In the genomic region with DNA sequence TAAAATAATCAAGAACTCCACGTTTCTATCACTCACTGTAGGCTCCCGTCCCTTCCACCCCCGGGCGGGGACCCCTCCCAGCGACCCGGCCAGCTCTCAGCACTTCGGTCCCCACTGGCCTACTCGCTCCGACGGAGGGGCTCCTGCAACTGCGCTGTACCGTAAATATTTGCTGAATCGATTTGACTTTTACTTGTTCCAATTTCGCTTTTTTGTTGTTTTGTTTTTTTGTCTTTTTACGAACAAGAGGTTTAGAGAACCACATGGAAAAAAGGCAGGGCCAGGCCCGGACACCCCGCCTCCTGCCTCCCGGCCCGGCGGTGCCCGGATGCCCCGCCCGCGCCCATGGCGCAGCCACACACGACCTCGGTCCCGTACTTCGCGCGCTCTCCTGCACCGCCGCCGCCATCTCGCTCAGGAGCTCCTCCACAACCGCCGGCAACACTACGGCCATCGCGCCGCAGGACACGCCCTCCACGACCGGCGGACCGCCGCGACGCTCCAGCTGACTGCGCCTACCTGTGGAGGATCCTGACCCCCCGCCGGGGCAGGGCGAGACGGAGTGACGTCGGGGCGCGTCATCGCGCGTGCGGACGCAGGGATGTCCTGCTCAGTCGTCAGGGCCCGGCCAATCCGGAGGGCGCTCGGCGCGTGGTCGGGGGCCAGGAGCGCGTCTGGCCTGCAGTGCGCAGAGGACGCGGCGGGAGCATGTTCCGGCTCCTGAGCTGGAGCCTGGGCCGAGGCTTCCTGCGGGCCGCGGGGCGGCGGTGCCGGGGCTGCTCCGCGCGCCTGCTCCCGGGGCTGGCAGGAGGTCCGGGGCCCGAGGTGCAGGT, we compare ENCODE assay signal across 1 cellular context.
A peak's percentile ranks its signal among the peaks of the same experiment; 100 is the strongest.
TF ChIP-seq lines count a peak whose summit lies in the region.

A gene with protein sequence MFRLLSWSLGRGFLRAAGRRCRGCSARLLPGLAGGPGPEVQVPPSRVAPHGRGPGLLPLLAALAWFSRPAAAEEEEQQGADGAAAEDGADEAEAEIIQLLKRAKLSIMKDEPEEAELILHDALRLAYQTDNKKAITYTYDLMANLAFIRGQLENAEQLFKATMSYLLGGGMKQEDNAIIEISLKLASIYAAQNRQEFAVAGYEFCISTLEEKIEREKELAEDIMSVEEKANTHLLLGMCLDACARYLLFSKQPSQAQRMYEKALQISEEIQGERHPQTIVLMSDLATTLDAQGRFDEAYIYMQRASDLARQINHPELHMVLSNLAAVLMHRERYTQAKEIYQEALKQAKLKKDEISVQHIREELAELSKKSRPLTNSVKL (plus strand): TSS at position 684 of the 833 bp plus-strand sequence. CDS start 25 bp downstream, at position 709.
A gene with protein sequence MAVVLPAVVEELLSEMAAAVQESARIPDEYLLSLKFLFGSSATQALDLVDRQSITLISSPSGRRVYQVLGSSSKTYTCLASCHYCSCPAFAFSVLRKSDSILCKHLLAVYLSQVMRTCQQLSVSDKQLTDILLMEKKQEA (minus strand): TSS at position 564 of the 833 bp plus-strand sequence. CDS start 110 bp downstream, at position 454.

TF ChIP-seq in HepG2, 621 proteins besides CTCF, POLR2A, EP300 and RAD21 (continued from another document and continues in another):
- TF ChIP-seq, protein P1, sequence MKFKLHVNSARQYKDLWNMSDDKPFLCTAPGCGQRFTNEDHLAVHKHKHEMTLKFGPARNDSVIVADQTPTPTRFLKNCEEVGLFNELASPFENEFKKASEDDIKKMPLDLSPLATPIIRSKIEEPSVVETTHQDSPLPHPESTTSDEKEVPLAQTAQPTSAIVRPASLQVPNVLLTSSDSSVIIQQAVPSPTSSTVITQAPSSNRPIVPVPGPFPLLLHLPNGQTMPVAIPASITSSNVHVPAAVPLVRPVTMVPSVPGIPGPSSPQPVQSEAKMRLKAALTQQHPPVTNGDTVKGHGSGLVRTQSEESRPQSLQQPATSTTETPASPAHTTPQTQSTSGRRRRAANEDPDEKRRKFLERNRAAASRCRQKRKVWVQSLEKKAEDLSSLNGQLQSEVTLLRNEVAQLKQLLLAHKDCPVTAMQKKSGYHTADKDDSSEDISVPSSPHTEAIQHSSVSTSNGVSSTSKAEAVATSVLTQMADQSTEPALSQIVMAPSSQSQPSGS (CRISPR knock-in tag; IDR thresholded peaks at IDR 0.05) = peak; percentile 90
- TF ChIP-seq STAG1 (CRISPR knock-in tag; IDR thresholded peaks at IDR 0.05) (peak; percentile 29), ZNF773 (CRISPR knock-in tag; IDR thresholded peaks at IDR 0.05; ENCODE audit: borderline replicate concordance) (peak; percentile 80; the same call in 1 of the 2 replicates), ATF7 (IDR thresholded peaks at IDR 0.05) (no peak), ATF7 (CRISPR knock-in tag; IDR thresholded peaks at IDR 0.05) (no peak), SMAD3 (CRISPR knock-in tag; IDR thresholded peaks at IDR 0.05) (peak; percentile 68; the same call in 1 of the 2 replicates), ZNF383 (CRISPR knock-in tag; IDR thresholded peaks at IDR 0.05; ENCODE audit: borderline replicate concordance) (no peak), CREM (IDR thresholded peaks at IDR 0.05) (peak; percentile 85), CREM (CRISPR knock-in tag; IDR thresholded peaks at IDR 0.05) (peak; percentile 81), GTF2F1 (IDR thresholded peaks at IDR 0.05; ENCODE audit: low read length) (no peak), ZSCAN20 (CRISPR knock-in tag; IDR thresholded peaks at IDR 0.05; ENCODE audit: borderline replicate concordance) (0 out of 2 replicates have a peak, but pooled peaks have one; percentile 23), MYC (CRISPR knock-in tag; IDR thresholded peaks at IDR 0.05; ENCODE audit: borderline replicate concordance) (peak; percentile 96), ISL2 (CRISPR knock-in tag; IDR thresholded peaks at IDR 0.05) (peak; percentile 87), MXD4 (CRISPR knock-in tag; IDR thresholded peaks at IDR 0.05) (peak; percentile 96), ZBTB1 (CRISPR knock-in tag; IDR thresholded peaks at IDR 0.05; ENCODE audit: borderline replicate concordance) (no peak), FOXA1 (IDR thresholded peaks at IDR 0.05) (no peak), FOXA1 (CRISPR knock-in tag; IDR thresholded peaks at IDR 0.05) (peak; percentile 67), ZNF7 (CRISPR knock-in tag; IDR thresholded peaks at IDR 0.05) (no peak; the same call in 1 of the 2 replicates), CBX2 (IDR thresholded peaks at IDR 0.05; ENCODE audit: low read depth, low read length) (no peak), CBX2 (CRISPR knock-in tag; IDR thresholded peaks at IDR 0.05; ENCODE audit: low read depth) (no peak; the same call in 1 of the 2 replicates), NFYC (CRISPR knock-in tag; IDR thresholded peaks at IDR 0.05) (peak; percentile 85), TAF15 (IDR thresholded peaks at IDR 0.05; ENCODE audit: low read depth, low read length, poor library complexity, severe bottlenecking) (no peak), NCOA5 (CRISPR knock-in tag; IDR thresholded peaks at IDR 0.05) (no peak), SNAI1 (CRISPR knock-in tag; IDR thresholded peaks at IDR 0.05; ENCODE audit: borderline replicate concordance) (no peak), GPN1 (CRISPR knock-in tag; IDR thresholded peaks at IDR 0.05; ENCODE audit: borderline replicate concordance) (0 out of 2 replicates have a peak, but pooled peaks have one; percentile 56)
- TF ChIP-seq, protein P2, sequence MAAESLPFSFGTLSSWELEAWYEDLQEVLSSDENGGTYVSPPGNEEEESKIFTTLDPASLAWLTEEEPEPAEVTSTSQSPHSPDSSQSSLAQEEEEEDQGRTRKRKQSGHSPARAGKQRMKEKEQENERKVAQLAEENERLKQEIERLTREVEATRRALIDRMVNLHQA (CRISPR knock-in tag; IDR thresholded peaks at IDR 0.05) = no peak
- TF ChIP-seq, protein P3, sequence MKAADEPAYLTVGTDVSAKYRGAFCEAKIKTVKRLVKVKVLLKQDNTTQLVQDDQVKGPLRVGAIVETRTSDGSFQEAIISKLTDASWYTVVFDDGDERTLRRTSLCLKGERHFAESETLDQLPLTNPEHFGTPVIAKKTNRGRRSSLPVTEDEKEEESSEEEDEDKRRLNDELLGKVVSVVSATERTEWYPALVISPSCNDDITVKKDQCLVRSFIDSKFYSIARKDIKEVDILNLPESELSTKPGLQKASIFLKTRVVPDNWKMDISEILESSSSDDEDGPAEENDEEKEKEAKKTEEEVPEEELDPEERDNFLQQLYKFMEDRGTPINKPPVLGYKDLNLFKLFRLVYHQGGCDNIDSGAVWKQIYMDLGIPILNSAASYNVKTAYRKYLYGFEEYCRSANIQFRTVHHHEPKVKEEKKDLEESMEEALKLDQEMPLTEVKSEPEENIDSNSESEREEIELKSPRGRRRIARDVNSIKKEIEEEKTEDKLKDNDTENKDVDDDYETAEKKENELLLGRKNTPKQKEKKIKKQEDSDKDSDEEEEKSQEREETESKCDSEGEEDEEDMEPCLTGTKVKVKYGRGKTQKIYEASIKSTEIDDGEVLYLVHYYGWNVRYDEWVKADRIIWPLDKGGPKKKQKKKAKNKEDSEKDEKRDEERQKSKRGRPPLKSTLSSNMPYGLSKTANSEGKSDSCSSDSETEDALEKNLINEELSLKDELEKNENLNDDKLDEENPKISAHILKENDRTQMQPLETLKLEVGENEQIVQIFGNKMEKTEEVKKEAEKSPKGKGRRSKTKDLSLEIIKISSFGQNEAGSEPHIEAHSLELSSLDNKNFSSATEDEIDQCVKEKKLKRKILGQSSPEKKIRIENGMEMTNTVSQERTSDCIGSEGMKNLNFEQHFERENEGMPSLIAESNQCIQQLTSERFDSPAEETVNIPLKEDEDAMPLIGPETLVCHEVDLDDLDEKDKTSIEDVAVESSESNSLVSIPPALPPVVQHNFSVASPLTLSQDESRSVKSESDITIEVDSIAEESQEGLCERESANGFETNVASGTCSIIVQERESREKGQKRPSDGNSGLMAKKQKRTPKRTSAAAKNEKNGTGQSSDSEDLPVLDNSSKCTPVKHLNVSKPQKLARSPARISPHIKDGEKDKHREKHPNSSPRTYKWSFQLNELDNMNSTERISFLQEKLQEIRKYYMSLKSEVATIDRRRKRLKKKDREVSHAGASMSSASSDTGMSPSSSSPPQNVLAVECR (CRISPR knock-in tag; IDR thresholded peaks at IDR 0.05; ENCODE audit: borderline replicate concordance) = peak; percentile 97
- TF ChIP-seq, protein P4, sequence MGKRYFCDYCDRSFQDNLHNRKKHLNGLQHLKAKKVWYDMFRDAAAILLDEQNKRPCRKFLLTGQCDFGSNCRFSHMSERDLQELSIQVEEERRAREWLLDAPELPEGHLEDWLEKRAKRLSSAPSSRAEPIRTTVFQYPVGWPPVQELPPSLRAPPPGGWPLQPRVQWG (CRISPR knock-in tag; IDR thresholded peaks at IDR 0.05; ENCODE audit: borderline replicate concordance, low read depth) = no peak
- TF ChIP-seq, protein P5, sequence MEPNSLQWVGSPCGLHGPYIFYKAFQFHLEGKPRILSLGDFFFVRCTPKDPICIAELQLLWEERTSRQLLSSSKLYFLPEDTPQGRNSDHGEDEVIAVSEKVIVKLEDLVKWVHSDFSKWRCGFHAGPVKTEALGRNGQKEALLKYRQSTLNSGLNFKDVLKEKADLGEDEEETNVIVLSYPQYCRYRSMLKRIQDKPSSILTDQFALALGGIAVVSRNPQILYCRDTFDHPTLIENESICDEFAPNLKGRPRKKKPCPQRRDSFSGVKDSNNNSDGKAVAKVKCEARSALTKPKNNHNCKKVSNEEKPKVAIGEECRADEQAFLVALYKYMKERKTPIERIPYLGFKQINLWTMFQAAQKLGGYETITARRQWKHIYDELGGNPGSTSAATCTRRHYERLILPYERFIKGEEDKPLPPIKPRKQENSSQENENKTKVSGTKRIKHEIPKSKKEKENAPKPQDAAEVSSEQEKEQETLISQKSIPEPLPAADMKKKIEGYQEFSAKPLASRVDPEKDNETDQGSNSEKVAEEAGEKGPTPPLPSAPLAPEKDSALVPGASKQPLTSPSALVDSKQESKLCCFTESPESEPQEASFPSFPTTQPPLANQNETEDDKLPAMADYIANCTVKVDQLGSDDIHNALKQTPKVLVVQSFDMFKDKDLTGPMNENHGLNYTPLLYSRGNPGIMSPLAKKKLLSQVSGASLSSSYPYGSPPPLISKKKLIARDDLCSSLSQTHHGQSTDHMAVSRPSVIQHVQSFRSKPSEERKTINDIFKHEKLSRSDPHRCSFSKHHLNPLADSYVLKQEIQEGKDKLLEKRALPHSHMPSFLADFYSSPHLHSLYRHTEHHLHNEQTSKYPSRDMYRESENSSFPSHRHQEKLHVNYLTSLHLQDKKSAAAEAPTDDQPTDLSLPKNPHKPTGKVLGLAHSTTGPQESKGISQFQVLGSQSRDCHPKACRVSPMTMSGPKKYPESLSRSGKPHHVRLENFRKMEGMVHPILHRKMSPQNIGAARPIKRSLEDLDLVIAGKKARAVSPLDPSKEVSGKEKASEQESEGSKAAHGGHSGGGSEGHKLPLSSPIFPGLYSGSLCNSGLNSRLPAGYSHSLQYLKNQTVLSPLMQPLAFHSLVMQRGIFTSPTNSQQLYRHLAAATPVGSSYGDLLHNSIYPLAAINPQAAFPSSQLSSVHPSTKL (CRISPR knock-in tag; IDR thresholded peaks at IDR 0.05) = peak; percentile 83
- TF ChIP-seq, protein P6, sequence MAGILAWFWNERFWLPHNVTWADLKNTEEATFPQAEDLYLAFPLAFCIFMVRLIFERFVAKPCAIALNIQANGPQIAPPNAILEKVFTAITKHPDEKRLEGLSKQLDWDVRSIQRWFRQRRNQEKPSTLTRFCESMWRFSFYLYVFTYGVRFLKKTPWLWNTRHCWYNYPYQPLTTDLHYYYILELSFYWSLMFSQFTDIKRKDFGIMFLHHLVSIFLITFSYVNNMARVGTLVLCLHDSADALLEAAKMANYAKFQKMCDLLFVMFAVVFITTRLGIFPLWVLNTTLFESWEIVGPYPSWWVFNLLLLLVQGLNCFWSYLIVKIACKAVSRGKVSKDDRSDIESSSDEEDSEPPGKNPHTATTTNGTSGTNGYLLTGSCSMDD (CRISPR knock-in tag; IDR thresholded peaks at IDR 0.05) = no peak
- TF ChIP-seq, protein P7, sequence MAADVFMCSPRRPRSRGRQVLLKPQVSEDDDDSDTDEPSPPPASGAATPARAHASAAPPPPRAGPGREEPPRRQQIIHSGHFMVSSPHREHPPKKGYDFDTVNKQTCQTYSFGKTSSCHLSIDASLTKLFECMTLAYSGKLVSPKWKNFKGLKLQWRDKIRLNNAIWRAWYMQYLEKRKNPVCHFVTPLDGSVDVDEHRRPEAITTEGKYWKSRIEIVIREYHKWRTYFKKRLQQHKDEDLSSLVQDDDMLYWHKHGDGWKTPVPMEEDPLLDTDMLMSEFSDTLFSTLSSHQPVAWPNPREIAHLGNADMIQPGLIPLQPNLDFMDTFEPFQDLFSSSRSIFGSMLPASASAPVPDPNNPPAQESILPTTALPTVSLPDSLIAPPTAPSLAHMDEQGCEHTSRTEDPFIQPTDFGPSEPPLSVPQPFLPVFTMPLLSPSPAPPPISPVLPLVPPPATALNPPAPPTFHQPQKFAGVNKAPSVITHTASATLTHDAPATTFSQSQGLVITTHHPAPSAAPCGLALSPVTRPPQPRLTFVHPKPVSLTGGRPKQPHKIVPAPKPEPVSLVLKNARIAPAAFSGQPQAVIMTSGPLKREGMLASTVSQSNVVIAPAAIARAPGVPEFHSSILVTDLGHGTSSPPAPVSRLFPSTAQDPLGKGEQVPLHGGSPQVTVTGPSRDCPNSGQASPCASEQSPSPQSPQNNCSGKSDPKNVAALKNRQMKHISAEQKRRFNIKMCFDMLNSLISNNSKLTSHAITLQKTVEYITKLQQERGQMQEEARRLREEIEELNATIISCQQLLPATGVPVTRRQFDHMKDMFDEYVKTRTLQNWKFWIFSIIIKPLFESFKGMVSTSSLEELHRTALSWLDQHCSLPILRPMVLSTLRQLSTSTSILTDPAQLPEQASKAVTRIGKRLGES (CRISPR knock-in tag; IDR thresholded peaks at IDR 0.05; ENCODE audit: borderline replicate concordance) = peak; percentile 69; the same call in 1 of the 2 replicates
- TF ChIP-seq, protein P8, sequence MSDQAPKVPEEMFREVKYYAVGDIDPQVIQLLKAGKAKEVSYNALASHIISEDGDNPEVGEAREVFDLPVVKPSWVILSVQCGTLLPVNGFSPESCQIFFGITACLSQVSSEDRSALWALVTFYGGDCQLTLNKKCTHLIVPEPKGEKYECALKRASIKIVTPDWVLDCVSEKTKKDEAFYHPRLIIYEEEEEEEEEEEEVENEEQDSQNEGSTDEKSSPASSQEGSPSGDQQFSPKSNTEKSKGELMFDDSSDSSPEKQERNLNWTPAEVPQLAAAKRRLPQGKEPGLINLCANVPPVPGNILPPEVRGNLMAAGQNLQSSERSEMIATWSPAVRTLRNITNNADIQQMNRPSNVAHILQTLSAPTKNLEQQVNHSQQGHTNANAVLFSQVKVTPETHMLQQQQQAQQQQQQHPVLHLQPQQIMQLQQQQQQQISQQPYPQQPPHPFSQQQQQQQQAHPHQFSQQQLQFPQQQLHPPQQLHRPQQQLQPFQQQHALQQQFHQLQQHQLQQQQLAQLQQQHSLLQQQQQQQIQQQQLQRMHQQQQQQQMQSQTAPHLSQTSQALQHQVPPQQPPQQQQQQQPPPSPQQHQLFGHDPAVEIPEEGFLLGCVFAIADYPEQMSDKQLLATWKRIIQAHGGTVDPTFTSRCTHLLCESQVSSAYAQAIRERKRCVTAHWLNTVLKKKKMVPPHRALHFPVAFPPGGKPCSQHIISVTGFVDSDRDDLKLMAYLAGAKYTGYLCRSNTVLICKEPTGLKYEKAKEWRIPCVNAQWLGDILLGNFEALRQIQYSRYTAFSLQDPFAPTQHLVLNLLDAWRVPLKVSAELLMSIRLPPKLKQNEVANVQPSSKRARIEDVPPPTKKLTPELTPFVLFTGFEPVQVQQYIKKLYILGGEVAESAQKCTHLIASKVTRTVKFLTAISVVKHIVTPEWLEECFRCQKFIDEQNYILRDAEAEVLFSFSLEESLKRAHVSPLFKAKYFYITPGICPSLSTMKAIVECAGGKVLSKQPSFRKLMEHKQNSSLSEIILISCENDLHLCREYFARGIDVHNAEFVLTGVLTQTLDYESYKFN (CRISPR knock-in tag; conservative IDR thresholded peaks at IDR 0.05) = peak; percentile 54; the same call in 1 of the 2 replicates
